8 cellular contexts compared by ENCODE assay signal in the genomic region with DNA sequence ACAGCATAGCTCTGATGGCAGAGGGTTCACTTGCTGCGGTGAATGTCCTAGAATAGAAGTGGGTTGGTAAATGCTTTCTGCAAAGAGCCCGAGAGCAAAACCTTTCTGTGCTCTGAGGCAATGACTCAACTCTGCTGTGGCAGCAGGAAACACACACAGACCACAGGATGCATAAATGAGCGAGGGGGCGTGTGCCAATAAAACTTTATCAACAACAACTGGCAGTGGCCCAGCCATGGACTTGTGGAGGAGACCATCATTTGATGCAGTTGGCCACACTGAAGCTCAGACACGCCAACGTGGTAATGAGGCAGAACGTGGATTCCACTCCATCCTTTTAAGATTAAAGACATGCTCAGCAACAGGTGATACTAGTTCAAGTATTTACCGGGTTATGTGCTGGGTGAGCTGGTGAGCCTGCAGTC. TPM values are rescaled to one million over a fixed set of nuclear protein-coding genes. Genes with fewer than 3 reads are reported as not detected.
DNase-seq lines count a peak whose midpoint lies in the region; ATAC-seq lines count a peak whose summit lies in the region.

No MANE protein-coding gene starts in this region.

- ATAC-seq in GM21576 (IDR thresholded peaks at IDR 0.05; ENCODE audit: unreplicated experiment), result peak; percentile 95

- DNase-seq in Daoy (ENCODE audit: low read depth), result peak; percentile 93
- DNase-seq in KG1 (lab: John Stamatoyannopoulos, UW), result peak; percentile 81
- DNase-seq in activated CD4-positive, alpha-beta T cell treated with anti-CD3 and anti-CD28 coated beads for 24 hours (ENCODE audit: low read depth in 2 of 2), result peak; percentile 50 to 57
- peak; percentile 27 for DNase-seq in effector CD8-positive, alpha-beta T cell (lab: John Stamatoyannopoulos, UW)
- peak in 3 of 4 experiments; percentile 46 to 54 (median 54) for DNase-seq in stimulated activated CD4-positive, alpha-beta T cell treated with anti-CD3 and anti-CD28 coated beads, Interleukin-1b, Interleukin-23, amount 100 ng/mL, for 24 hours (ENCODE audit: low read depth in 4 of 4, low spot score in 1 of 4)
- DNase-seq in NCI-H748 treated with DMSO at 0.1 percent for 48 hours (lab: John Stamatoyannopoulos, UW), result no peak
- no peak for DNase-seq in globus pallidus (ENCODE audit: low spot score)

RNA-seq across cellular contexts. Expression of gene MRPL36, which starts 6.8 kb away (rescaled TPM):
- total RNA-seq in Daoy (2014; rRNA removed; shearing (Covaris generic)), result 26.6 and 39.9 TPM in 2 replicates

RNA-seq across cellular contexts. Expression of gene NDUFS6, which starts 8.4 kb away (rescaled TPM):
- 72.4 and 74.7 TPM in 2 replicates for total RNA-seq in Daoy (2014; rRNA removed; shearing (Covaris generic))

Comparison
In these comparisons a context has a peak if more than half of its experiments do, and no peak if none do; other contexts are left out.
1. DNase-seq: peak in Daoy (single experiment), KG1 (single experiment), activated CD4-positive, alpha-beta T cell treated with anti-CD3 and anti-CD28 coated beads for 24 hours (2 of 2), effector CD8-positive, alpha-beta T cell (single experiment) and stimulated activated CD4-positive, alpha-beta T cell treated with anti-CD3 and anti-CD28 coated beads, Interleukin-1b, Interleukin-23, amount 100 ng/mL, for 24 hours (3 of 4); none in NCI-H748 treated with DMSO at 0.1 percent for 48 hours (single experiment) and globus pallidus (single experiment).